Comparison of ENCODE assay signal across 16 cellular contexts in the genomic region with DNA sequence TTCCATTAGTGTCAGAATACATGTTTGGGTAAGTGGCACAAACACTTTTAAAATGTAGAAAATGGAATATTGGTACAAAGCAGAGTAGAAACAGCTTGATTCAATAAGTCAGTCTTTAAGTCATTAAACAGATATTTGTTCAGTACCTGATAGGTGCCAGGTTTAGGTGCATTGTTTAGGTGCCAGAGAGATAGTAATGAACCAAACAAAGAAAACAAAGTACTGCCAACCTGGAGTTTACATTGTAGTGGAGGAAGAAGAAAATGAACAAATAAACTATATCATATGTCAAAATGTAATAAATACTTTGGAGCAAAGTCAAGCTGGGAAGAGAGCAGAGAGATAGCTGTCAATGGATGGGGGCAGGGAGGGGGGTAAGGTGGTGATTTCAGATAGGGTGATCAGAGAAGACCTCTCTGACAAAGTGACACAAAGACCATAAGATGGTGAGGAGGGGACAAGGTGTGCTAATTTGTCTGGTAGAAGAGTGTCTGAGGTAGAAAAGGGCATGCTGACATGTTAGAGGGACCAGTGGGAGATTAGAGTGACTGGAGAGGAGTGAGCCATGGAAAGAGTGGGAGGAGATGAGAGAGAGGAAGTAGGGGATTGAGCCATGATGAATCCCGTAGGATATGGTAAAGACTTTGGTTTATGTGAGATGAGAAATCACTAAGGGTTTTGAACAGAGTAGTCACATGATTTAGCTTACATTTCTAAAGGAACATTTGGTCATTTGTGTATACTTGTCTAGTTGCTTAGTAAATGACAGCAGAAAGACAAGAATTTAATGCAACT.
A peak's percentile ranks its signal among the peaks of the same experiment; 100 is the strongest.
DNase-seq lines count a peak whose midpoint lies in the region; ATAC-seq, FAIRE-seq and TF ChIP-seq lines count a peak whose summit lies in the region.
"Had no signal": no experiment of that assay in that cellular context is flagged by ENCODE, and none has a peak within 500 bp of the region (broad histone marks: within the 10 kb centered on the region; RNA-seq: fewer than 3 reads in every experiment).

No MANE protein-coding gene starts in this region.

- BruUV-seq in IMR-90 (replicated peaks; lab: Mats Ljungman, UMichigan): no TSS peak

- no peak overlapping the region for H3K4me3 Mint-ChIP-seq in endodermal cell
- H3K4me3 Mint-ChIP-seq: CD4-positive, alpha-beta T cell; T-helper 17 cell had no signal

- WGBS in IMR-90 (ENCODE audit: extremely low coverage in 2 of 2, insufficient read length in 1 of 2), 2 experiments: no CpG with 5 or more reads among the region's 1 CpG
- WGBS in endodermal cell (ENCODE audit: insufficient coverage in 1 of 2, insufficient read length in 1 of 2), 2 experiments: 83% methylated on average over 1 of the region's 1 CpG
- 78 to 83% methylated on average over 1 of the region's 1 CpG for WGBS in body of pancreas, 2 donors

- no peak for ATAC-seq in IMR-90 (ENCODE audit: low read depth)
- ATAC-seq in body of pancreas: no peak
- ATAC-seq: T-helper 17 cell had no signal

- H3K14ac ChIP-seq in IMR-90 (replicated peaks; ENCODE audit: low read depth, low read length): no peak overlapping the region

- H3K79me1 ChIP-seq in IMR-90 (ENCODE audit: low read depth in 1 of 2, low read length in 2 of 2): peaks cover 3 to 6% of the 10 kb centered on the region in 2 experiments; a peak in 1 of 4 replicates

- POLR2A ChIA-PET in IMR-90 (lab: Charles Lee; ENCODE audit: unreplicated experiment): no interaction called here

- H3K27me3 ChIP-seq in IMR-90 (ENCODE audit: control insufficient read depth, insufficient read depth, low read length): no peaks in the 10 kb centered on the region
- no peaks in the 10 kb centered on the region for H3K27me3 ChIP-seq in endodermal cell (ENCODE audit: control insufficient read depth, insufficient read depth, low read length, poor library complexity, severe bottlenecking)
- no peaks in the 10 kb centered on the region for H3K27me3 ChIP-seq in body of pancreas
- H3K27me3 ChIP-seq: Peyer's patch had no signal

- H3K9me3 Mint-ChIP-seq in endodermal cell: no peaks in the 10 kb centered on the region
- H3K9me3 Mint-ChIP-seq: CD4-positive, alpha-beta T cell had no signal

- H3K56ac ChIP-seq in IMR-90 (ENCODE audit: extremely low read depth, insufficient read depth, low read length): no peak overlapping the region

- DNase-seq in GM19239 (ENCODE audit: insufficient read length, low spot score) (no peak), IMR-90 (peak; percentile 21), endodermal cell (no peak), body of pancreas (no peak), NK-92 (lab: John Stamatoyannopoulos, UW; ENCODE audit: unreplicated experiment) (no peak)
- DNase-seq in activated CD8-positive, alpha-beta memory T cell treated with anti-CD3 and anti-CD28 coated beads, Interleukin-2, amount 50 U/mL, for 4 hours: no peak
- no peak for DNase-seq in activated effector memory CD4-positive, alpha-beta T cell treated with anti-CD3 and anti-CD28 coated beads, Interleukin-2, amount 50 U/mL, for 16 hours
- DNase-seq: CD4-positive, alpha-beta T cell; NCI-H1417 treated with DMSO at 0.1 percent for 48 hours; NCI-H2029; NCI-H2171; NCI-H446 treated with DMSO at 0.1 percent for 48 hours; NCI-H774; Peyer's patch; SIG-M5; T-helper 17 cell had no signal

- H3K4me1 Mint-ChIP-seq in endodermal cell: peaks cover 10% of the 10 kb centered on the region
- H3K4me1 Mint-ChIP-seq: T-helper 17 cell had no signal

- no peak for TF ChIP-seq POLR2A in IMR-90 (IDR thresholded peaks at IDR 0.05; ENCODE audit: low read depth, low read length)
- no peak for TF ChIP-seq POLR2A in body of pancreas (IDR thresholded peaks at IDR 0.05)

- no peak overlapping the region for H2AK9ac ChIP-seq in IMR-90 (replicated peaks; ENCODE audit: low read depth, low read length, poor library complexity)

- FAIRE-seq in GM19239 (lab: Jason Lieb, UNC): peak; percentile 51

- no peaks in the 10 kb centered on the region; the same call in 1 of the 2 replicates for H4K20me1 ChIP-seq in IMR-90 (ENCODE audit: insufficient read depth, low read length)

- H3K4me3 ChIP-seq in IMR-90 (ENCODE audit: insufficient read depth, low read depth, low read length) (no peak overlapping the region), endodermal cell (ENCODE audit: low read length) (no peak overlapping the region), body of pancreas (no peak overlapping the region)
- H3K4me3 ChIP-seq: Peyer's patch had no signal

- no peak overlapping the region for H3K4ac ChIP-seq in IMR-90 (ENCODE audit: low read depth, low read length)

- H3K4me2 ChIP-seq in IMR-90 (ENCODE audit: low read depth, low read length): no peak overlapping the region

- H3K18ac ChIP-seq in IMR-90 (ENCODE audit: low read depth, low read length): no peak overlapping the region

- intact Hi-C loops in IMR-90 (cut with micrococcal nuclease): no loop called here
- intact Hi-C loops in body of pancreas (cut with DNase I): no loop called here

- H3K36me3 ChIP-seq in IMR-90 (ENCODE audit: control insufficient read depth, insufficient read depth, low read length) (no peaks in the 10 kb centered on the region), endodermal cell (ENCODE audit: control insufficient read depth, insufficient read depth, low read length) (no peaks in the 10 kb centered on the region), body of pancreas (replicated peaks in 1 of 2; ENCODE audit: insufficient read depth in 1 of 2, low read depth in 2 of 2) (no peaks in the 10 kb centered on the region)
- H3K36me3 ChIP-seq: Peyer's patch had no signal

- no peak overlapping the region for H3K23ac ChIP-seq in IMR-90 (ENCODE audit: low read depth, low read length)

- TF ChIP-seq CTCF in IMR-90 (conservative IDR thresholded peaks at IDR 0.05; ENCODE audit: low read depth, low read length) (no peak), endodermal cell (conservative IDR thresholded peaks at IDR 0.05) (no peak), body of pancreas (IDR thresholded peaks at IDR 0.05) (no peak)

- H3K9ac ChIP-seq in IMR-90 (ENCODE audit: low read depth, low read length): no peak overlapping the region
- H3K9ac ChIP-seq in endodermal cell (ENCODE audit: extremely low read depth, low read length, poor library complexity, severe bottlenecking): no peak overlapping the region

- H2AK5ac ChIP-seq in IMR-90 (ENCODE audit: low read depth, low read length): no peak overlapping the region

- H3K27me3 Mint-ChIP-seq in endodermal cell (ENCODE audit: insufficient read depth): no peaks in the 10 kb centered on the region
- H3K27me3 Mint-ChIP-seq: CD4-positive, alpha-beta T cell; T-helper 17 cell had no signal

- no peak overlapping the region for H2AFZ ChIP-seq in IMR-90 (replicated peaks; ENCODE audit: low read length, poor library complexity)

- H3K4me1 ChIP-seq in IMR-90 (ENCODE audit: control insufficient read depth, insufficient read depth, low read length): peaks cover 2% of the 10 kb centered on the region
- H3K4me1 ChIP-seq in endodermal cell (ENCODE audit: control insufficient read depth, insufficient read depth, low read length): no peaks in the 10 kb centered on the region
- H3K4me1 ChIP-seq in body of pancreas: no peaks in the 10 kb centered on the region
- H3K4me1 ChIP-seq: Peyer's patch had no signal

- CTCF ChIA-PET in IMR-90 (lab: Yijun Ruan, JAX): no interaction called here

- no peak overlapping the region for H2BK15ac ChIP-seq in IMR-90 (ENCODE audit: low read depth, low read length)

- no peak overlapping the region for H4K5ac ChIP-seq in IMR-90 (ENCODE audit: low read depth, low read length)

- H2BK120ac ChIP-seq in IMR-90 (ENCODE audit: low read depth, low read length): no peak overlapping the region

- no peak overlapping the region for H4K91ac ChIP-seq in IMR-90 (ENCODE audit: insufficient read depth, low read depth, low read length)

- no peak overlapping the region for H3K27ac ChIP-seq in IMR-90 (ENCODE audit: insufficient read depth, low read length)
- no peak overlapping the region for H3K27ac ChIP-seq in endodermal cell (ENCODE audit: low read depth, low read length)
- H3K27ac ChIP-seq in body of pancreas: no peak overlapping the region
- H3K27ac ChIP-seq: Peyer's patch had no signal

- no peak overlapping the region for H2BK20ac ChIP-seq in IMR-90 (ENCODE audit: low read depth, low read length)

- peak overlapping the region; percentile 6 for H3K27ac Mint-ChIP-seq in endodermal cell
- H3K27ac Mint-ChIP-seq: CD4-positive, alpha-beta T cell; T-helper 17 cell had no signal

- TF ChIP-seq RAD21 in IMR-90 (IDR thresholded peaks at IDR 0.05; ENCODE audit: low read length): no peak

- H4K8ac ChIP-seq in IMR-90 (ENCODE audit: low read depth in 2 of 2, low read length in 2 of 2): no peak overlapping the region

- no peak overlapping the region for H2BK5ac ChIP-seq in IMR-90 (ENCODE audit: low read depth, low read length, poor library complexity, severe bottlenecking)

- in situ Hi-C loops in IMR-90 (cut with MboI; ENCODE audit: low sequenced_read_pairs): no loop called here

- no peaks in the 10 kb centered on the region for H3K36me3 Mint-ChIP-seq in endodermal cell (ENCODE audit: low read depth)

- H3K9me3 ChIP-seq in IMR-90 (ENCODE audit: control insufficient read depth, insufficient read depth, low read length) (no peaks in the 10 kb centered on the region), endodermal cell (ENCODE audit: control insufficient read depth, low read length) (no peaks in the 10 kb centered on the region), body of pancreas (no peaks in the 10 kb centered on the region)
- H3K9me3 ChIP-seq: Peyer's patch had no signal

- dilution Hi-C loops in IMR-90 (cut with HindIII; ENCODE audit: low sequenced_read_pairs, unreplicated experiment): no loop called here

- 0 out of 2 replicates have a peak, but pooled peaks cover 2% of the 10 kb centered on the region for H3K9me1 ChIP-seq in IMR-90 (ENCODE audit: insufficient read depth, low read length)

TF ChIP-seq in IMR-90, 13 proteins besides CTCF, POLR2A, EP300 and RAD21:
- TF ChIP-seq RFX5 (IDR thresholded peaks at IDR 0.05; ENCODE audit: low read depth, low read length) (no peak), NFE2L2 (IDR thresholded peaks at IDR 0.05; ENCODE audit: low read depth, low read length) (no peak), MAZ (IDR thresholded peaks at IDR 0.05; ENCODE audit: borderline replicate concordance, low read depth, low read length) (no peak), SMC3 (IDR thresholded peaks at IDR 0.05; ENCODE audit: low read depth, low read length) (no peak), MXI1 (IDR thresholded peaks at IDR 0.05; ENCODE audit: borderline replicate concordance, low read depth, low read length) (no peak), FOS (IDR thresholded peaks at IDR 0.05; ENCODE audit: low read depth, low read length) (no peak), CHD1 (IDR thresholded peaks at IDR 0.05; ENCODE audit: low read depth, low read length) (no peak)
- TF ChIP-seq, protein P1, sequence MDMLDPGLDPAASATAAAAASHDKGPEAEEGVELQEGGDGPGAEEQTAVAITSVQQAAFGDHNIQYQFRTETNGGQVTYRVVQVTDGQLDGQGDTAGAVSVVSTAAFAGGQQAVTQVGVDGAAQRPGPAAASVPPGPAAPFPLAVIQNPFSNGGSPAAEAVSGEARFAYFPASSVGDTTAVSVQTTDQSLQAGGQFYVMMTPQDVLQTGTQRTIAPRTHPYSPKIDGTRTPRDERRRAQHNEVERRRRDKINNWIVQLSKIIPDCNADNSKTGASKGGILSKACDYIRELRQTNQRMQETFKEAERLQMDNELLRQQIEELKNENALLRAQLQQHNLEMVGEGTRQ (IDR thresholded peaks at IDR 0.05; ENCODE audit: low read depth, low read length): no peak
